In the genomic region with DNA sequence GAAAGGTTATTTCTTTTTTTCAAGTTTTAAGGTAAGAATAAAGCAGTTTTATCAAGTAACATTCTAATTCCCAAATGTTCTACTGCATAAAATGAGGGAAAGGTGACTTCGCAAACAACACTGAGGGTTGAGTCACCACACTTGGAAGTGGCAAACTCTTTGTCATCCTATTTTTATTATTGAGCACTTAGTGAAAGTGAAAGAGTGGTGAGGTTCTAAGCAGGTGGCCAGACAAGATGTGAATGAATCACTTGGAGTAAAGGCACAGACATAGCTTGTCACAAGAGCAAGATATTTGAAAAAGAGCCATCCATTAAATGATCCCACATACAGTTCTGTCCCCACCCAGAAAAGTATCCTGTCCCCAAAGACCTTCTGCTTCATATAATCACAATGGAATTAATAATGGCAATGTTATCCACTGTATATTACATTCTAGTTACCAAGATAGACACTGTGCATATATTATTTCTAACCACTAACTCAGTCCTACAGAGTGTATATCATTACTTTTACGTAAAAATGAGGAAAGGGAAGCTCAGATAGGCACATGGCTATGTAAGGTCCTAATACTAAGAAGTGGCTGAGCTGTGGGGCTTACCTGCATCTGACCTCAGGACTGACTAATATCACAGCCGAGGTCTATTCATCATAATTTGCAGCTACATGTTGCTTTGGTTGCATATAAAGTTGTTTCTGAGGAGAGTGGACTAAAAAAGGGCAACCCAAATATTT, we compare ENCODE assay signal across 10 cellular contexts.
DNase-seq lines count a peak whose midpoint lies in the region; ATAC-seq and TF ChIP-seq lines count a peak whose summit lies in the region.
"Had no signal": no experiment of that assay in that cellular context is flagged by ENCODE, and none has a peak within 500 bp of the region (broad histone marks: within the 10 kb centered on the region; RNA-seq: fewer than 3 reads in every experiment).

No MANE protein-coding gene starts in this region.

- intact Hi-C loops in spleen (cut with DNase I; ENCODE audit: low total_unique reads): no loop called here

- peaks cover 0 to 8% (median 2%) of the 10 kb centered on the region in 8 donors for H3K9me3 ChIP-seq in spleen

- H3K4me3 ChIP-seq in spleen: no peak overlapping the region

- H3K4me1 ChIP-seq in spleen: no peaks in the 10 kb centered on the region

- no peaks in the 10 kb centered on the region for H3K36me3 ChIP-seq in spleen

- no peaks in the 10 kb centered on the region for H3K27me3 ChIP-seq in spleen (replicated peaks in 1 of 7)

- 83 to 88% (median 87%) methylated on average over 3 of the region's 3 CpGs for whole genome bisulfite sequencing in spleen, 5 donors

- peak; percentile 96 for ATAC-seq in HG02763 (IDR thresholded peaks at IDR 0.05; ENCODE audit: unreplicated experiment)
- ATAC-seq: WTC11 had no signal

- TF ChIP-seq CTCF in spleen (IDR thresholded peaks at IDR 0.05 in 8 of 11, conservative IDR thresholded peaks at IDR 0.05 in 3 of 11): no peak

- no peak overlapping the region for H3K27ac ChIP-seq in spleen

- DNase-seq in A172 (ENCODE audit: low spot score) (peak; percentile 74), GM19240 (ENCODE audit: insufficient read length, low spot score) (peak; percentile 28), HT-29 (ENCODE audit: low spot score) (peak; percentile 55), spleen (no peak), DMS79 treated with DMSO at 0.1 percent for 48 hours (lab: John Stamatoyannopoulos, UW) (no peak), T-helper 9 cell (no peak), iPS-NIHi7 (ENCODE audit: extremely low spot score) (no peak)
- DNase-seq: 8988T had no signal

- TF ChIP-seq POLR2A in spleen (IDR thresholded peaks at IDR 0.05): no peak

Comparison
In these comparisons a context has a peak if more than half of its experiments do, and no peak if none do; other contexts are left out.
1. DNase-seq: peak in A172 (single experiment), GM19240 (single experiment) and HT-29 (single experiment); none in spleen (single experiment), DMS79 treated with DMSO at 0.1 percent for 48 hours (single experiment), T-helper 9 cell (single experiment) and iPS-NIHi7 (single experiment).